1 cellular context compared by ENCODE assay signal in genomic region chr5:1086137-1086536, GRCh38.
A peak's percentile ranks its signal among the peaks of the same experiment; 100 is the strongest.
TF ChIP-seq lines count a peak whose summit lies in the region.

No MANE protein-coding gene starts in this region.

TF ChIP-seq in HEK293, 187 proteins besides CTCF, POLR2A, EP300 and RAD21 (continued from another document):
- 0 out of 2 replicates have a peak, but pooled peaks have one; percentile 40 for TF ChIP-seq ATF2 (tag by site-specific recombination; IDR thresholded peaks at IDR 0.05; ENCODE audit: low read depth)
- no peak for TF ChIP-seq ZBTB26 (tag by site-specific recombination; optimal IDR thresholded peaks at IDR 0.05)
TF ChIP-seq in HEK293: peak in this region for 2.
